Comparison of ENCODE assay signal across 22 cellular contexts in genomic region chr17:9705745-9706144, GRCh38.
"Had no signal": no experiment of that assay in that cellular context is flagged by ENCODE, and none has a peak within 500 bp of the region (broad histone marks: within the 10 kb centered on the region; RNA-seq: fewer than 3 reads in every experiment).

No MANE protein-coding gene starts in this region.

- FAIRE-seq: endometrium, islet of Langerhans, urothelium cell line had no signal

- ATAC-seq: effector memory CD8-positive, alpha-beta T cell; heart right ventricle; left cardiac atrium; lower lobe of right lung; naive thymus-derived CD8-positive, alpha-beta T cell; psoas muscle; right cardiac atrium; stimulated activated memory B cell treated with anti-CD40 and anti-IgM and Interleukin-4, amounts not matched to agents 10 μg/mL and 1 μg/mL and 100 μg/mL, for 72 hours had no signal

- DNase-seq: cortex of kidney; effector memory CD8-positive, alpha-beta T cell; erythroblast; esophagus squamous epithelium; foreskin melanocyte; glutamatergic neuron; heart right ventricle; hippocampal formation; left cardiac atrium; left ventricle myocardium inferior; lower lobe of right lung; naive thymus-derived CD8-positive, alpha-beta T cell; nephron progenitor cell; nucleus accumbens; psoas muscle; right cardiac atrium; stimulated activated CD4-positive, alpha-beta T cell treated with anti-CD3 and anti-CD28 coated beads, Interleukin-4, amount 100 ng/mL, for 4 hours; upper lobe of left lung had no signal
